In the genomic region with DNA sequence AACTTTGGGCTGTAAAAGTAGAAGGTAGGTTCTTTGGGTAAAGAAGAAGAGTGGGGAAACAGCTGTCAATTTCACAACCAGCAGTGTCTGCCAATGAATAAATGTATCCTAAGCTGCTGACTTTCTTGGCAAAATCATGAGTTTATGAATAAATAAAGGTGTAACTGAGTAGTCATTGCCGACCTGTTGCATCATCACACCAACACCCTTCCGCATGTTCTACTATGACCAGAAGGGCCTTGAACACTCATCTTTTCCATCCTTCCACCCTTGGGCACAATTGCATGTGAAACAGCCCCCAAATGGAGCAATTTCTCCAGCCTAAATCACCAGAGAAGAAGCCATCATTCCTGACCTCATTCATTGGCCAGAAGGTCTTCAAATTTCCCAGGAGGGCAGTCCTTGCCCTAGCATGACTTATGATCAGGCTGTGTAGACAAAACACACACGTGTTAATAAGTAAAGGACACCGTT, we compare ENCODE assay signal across 16 cellular contexts.
DNase-seq lines count a peak whose midpoint lies in the region; ATAC-seq lines count a peak whose summit lies in the region.
"Had no signal": no experiment of that assay in that cellular context is flagged by ENCODE, and none has a peak within 500 bp of the region (broad histone marks: within the 10 kb centered on the region; RNA-seq: fewer than 3 reads in every experiment).

No MANE protein-coding gene starts in this region.

- no peaks in the 10 kb centered on the region for H3K4me1 Mint-ChIP-seq in stimulated activated naive CD8-positive, alpha-beta T cell treated with anti-CD3 and anti-CD28 coated beads, Interleukin-15, amount 100 ng/mL, for 72 hours

- H3K9me3 Mint-ChIP-seq in stimulated activated naive CD8-positive, alpha-beta T cell treated with anti-CD3 and anti-CD28 coated beads, Interleukin-15, amount 100 ng/mL, for 72 hours, result no peaks in the 10 kb centered on the region

- H3K27ac Mint-ChIP-seq in stimulated activated naive CD8-positive, alpha-beta T cell treated with anti-CD3 and anti-CD28 coated beads, Interleukin-15, amount 100 ng/mL, for 72 hours, result peak overlapping the region; percentile 70 to 71

- no peak overlapping the region for H3K4me3 Mint-ChIP-seq in stimulated activated naive CD8-positive, alpha-beta T cell treated with anti-CD3 and anti-CD28 coated beads, Interleukin-15, amount 100 ng/mL, for 72 hours

- peak; percentile 33 for ATAC-seq in stimulated activated naive CD8-positive, alpha-beta T cell treated with anti-CD3 and anti-CD28 coated beads, Interleukin-15, amount 100 ng/mL, for 72 hours
- no peak for ATAC-seq in stimulated activated naive CD8-positive, alpha-beta T cell treated with anti-CD3 and anti-CD28 coated beads, Interleukin-15, Interleukin-2, amounts not matched to agents 100 U/mL and 50 U/mL, for 24 hours
- no peak for ATAC-seq in GM18873 (IDR thresholded peaks at IDR 0.05; ENCODE audit: low FRiP score, unreplicated experiment)
- no peak for ATAC-seq in HG02763 (IDR thresholded peaks at IDR 0.05; ENCODE audit: unreplicated experiment)

- H3K27me3 Mint-ChIP-seq in stimulated activated naive CD8-positive, alpha-beta T cell treated with anti-CD3 and anti-CD28 coated beads, Interleukin-15, amount 100 ng/mL, for 72 hours, result no peaks in the 10 kb centered on the region

- DNase-seq in stimulated activated naive CD8-positive, alpha-beta T cell treated with anti-CD3 and anti-CD28 coated beads, Interleukin-15, amount 100 ng/mL, for 72 hours, result no peak
- DNase-seq in stimulated activated naive CD8-positive, alpha-beta T cell treated with anti-CD3 and anti-CD28 coated beads, Interleukin-15, Interleukin-2, amounts not matched to agents 100 U/mL and 50 U/mL, for 24 hours, result no peak
- DNase-seq in SW480 (ENCODE audit: low spot score) (peak; percentile 5), fibroblast of peridontal ligament (ENCODE audit: extremely low read depth) (peak; percentile 41), HK-2 (ENCODE audit: unreplicated experiment) (no peak)
- no peak for DNase-seq in activated naive CD4-positive, alpha-beta T cell treated with Interleukin-2 at 50 U/mL for 16 hours
- DNase-seq: activated CD4-positive, alpha-beta T cell treated with anti-CD3 and anti-CD28 coated beads for 48 hours; aorta; MV-4-11; NCI-H2107; NCI-H82; retina; Right ventricle myocardium superior; T-helper 2 cell had no signal

Comparison
In these comparisons a context has a peak if more than half of its experiments do, and no peak if none do; other contexts are left out.
1. DNase-seq: peak in SW480 (single experiment) and fibroblast of peridontal ligament (single experiment); none in stimulated activated naive CD8-positive, alpha-beta T cell treated with anti-CD3 and anti-CD28 coated beads, Interleukin-15, amount 100 ng/mL, for 72 hours (0 of 2), stimulated activated naive CD8-positive, alpha-beta T cell treated with anti-CD3 and anti-CD28 coated beads, Interleukin-15, Interleukin-2, amounts not matched to agents 100 U/mL and 50 U/mL, for 24 hours (single experiment), HK-2 (single experiment) and activated naive CD4-positive, alpha-beta T cell treated with Interleukin-2 at 50 U/mL for 16 hours (single experiment).